ENCODE assay signal across 7 cellular contexts in genomic region chr20:57749131-57749690, GRCh38. TPM values are rescaled to one million over a fixed set of nuclear protein-coding genes. Genes with fewer than 3 reads are reported as not detected.
DNase-seq lines count a peak whose midpoint lies in the region; ATAC-seq and TF ChIP-seq lines count a peak whose summit lies in the region.

No MANE protein-coding gene starts in this region.

- DNase-seq in adrenal gland (peak in 5 of 7 donors; percentile 21 to 53 (median 26)), NCI-H1048 (lab: John Stamatoyannopoulos, UW) (no peak), GM10248 (ENCODE audit: extremely low spot score) (no peak)

- H3K4me3 ChIP-seq in adrenal gland (peak overlapping the region in 1 of 4 donors; percentile 35), subcutaneous abdominal adipose tissue (ENCODE audit: low read depth in 1 of 5, low read length in 5 of 5) (peak overlapping the region in 4 of 5 donors; percentile 39 to 61 (median 42))

- intact Hi-C loops in adrenal gland (cut with DNase I), result no loop called here

- POLR2A ChIA-PET in GM10248 (lab: Yijun Ruan, JAX), result no interaction called here

- H3K9me3 ChIP-seq in adrenal gland (replicated peaks in 1 of 3), result no peaks in the 10 kb centered on the region
- peaks cover 0 to 5% (median 3%) of the 10 kb centered on the region in 5 donors for H3K9me3 ChIP-seq in subcutaneous abdominal adipose tissue (ENCODE audit: control insufficient read depth in 5 of 5, low read length in 5 of 5)

- WGBS in adrenal gland, 4 donors, result 15 to 20% (median 17%) methylated on average over 11 to 13 of the region's 13 CpGs

- H3K4me1 ChIP-seq in adrenal gland (replicated peaks in 1 of 2), result peaks cover 14 to 18% of the 10 kb centered on the region in 2 donors
- peaks cover 10 to 40% (median 32%) of the 10 kb centered on the region in 5 donors for H3K4me1 ChIP-seq in subcutaneous abdominal adipose tissue (ENCODE audit: control insufficient read depth in 5 of 5, insufficient read depth in 5 of 5, low read length in 5 of 5)

- TF ChIP-seq POLR2A in adrenal gland (IDR thresholded peaks at IDR 0.05), result no peak

- peak overlapping the region in 3 of 5 donors; percentile 18 to 58 (median 20) for H3K9ac ChIP-seq in subcutaneous abdominal adipose tissue (ENCODE audit: low read length in 5 of 5)

- CTCF ChIA-PET in GM10248 (lab: Yijun Ruan, JAX), result interaction anchor here (1.2 to 1.6 kb wide), 2 partner anchors 12 to 16 kb away, joined by 3 to 4 read pairs; no protein-coding TSS in a partner anchor

- H3K36me3 ChIP-seq in adrenal gland (replicated peaks in 1 of 2) (no peaks in the 10 kb centered on the region), subcutaneous abdominal adipose tissue (ENCODE audit: control insufficient read depth in 5 of 5, insufficient read depth in 5 of 5, low read length in 5 of 5) (no peaks in the 10 kb centered on the region)

- peak overlapping the region; percentile 49 to 85 (median 61) for H3K27ac ChIP-seq in adrenal gland
- H3K27ac ChIP-seq in layer of hippocampus (ENCODE audit: low read depth, low read length), result peak overlapping the region; percentile 46
- H3K27ac ChIP-seq in subcutaneous abdominal adipose tissue (ENCODE audit: low read depth, low read length), result peak overlapping the region; percentile 77

- TF ChIP-seq CTCF in adrenal gland (IDR thresholded peaks at IDR 0.05) (no peak), GM10248 (IDR thresholded peaks at IDR 0.05; ENCODE audit: control extremely low read depth, extremely low read depth, low read depth, missing control alignments) (no peak)

- H3K27me3 ChIP-seq in adrenal gland (no peaks in the 10 kb centered on the region), layer of hippocampus (ENCODE audit: control insufficient read depth, insufficient read depth, low read length) (no peaks in the 10 kb centered on the region), subcutaneous abdominal adipose tissue (ENCODE audit: control insufficient read depth in 5 of 5, insufficient read depth in 4 of 5, low read length in 5 of 5) (peaks cover 0 to 3% (median 0%) of the 10 kb centered on the region in 5 donors)

- peak; percentile 18 for ATAC-seq in HG03196 (IDR thresholded peaks at IDR 0.05; ENCODE audit: unreplicated experiment)
- ATAC-seq in HG03565 (IDR thresholded peaks at IDR 0.05; ENCODE audit: unreplicated experiment), result no peak

RNA-seq across cellular contexts. Expression of gene PMEPA1, which starts 39.4 kb away (rescaled TPM):
- total RNA-seq in adrenal gland, result 10 to 100 TPM in 4 of 8 donors, 1 to 10 TPM in 4; 3.4 to 36.0 (median 10.0) TPM
- 10 to 100 TPM in 2 of 3 donors, 1 to 10 TPM in 1; 9.5 to 13.2 (median 11.1) TPM for polyA plus RNA-seq in adrenal gland

Comparison
In these comparisons a context has a peak if more than half of its experiments do, and no peak if none do; other contexts are left out.
1. DNase-seq: peak in adrenal gland (5 of 7); none in NCI-H1048 (single experiment) and GM10248 (single experiment).
2. Peak in every context shown above with its lines, with median percentiles within 50 percentile points of each other: H3K27ac ChIP-seq.